Comparison of ENCODE assay signal across 9 cellular contexts in genomic region chr22:39151329-39151975, GRCh38. TPM values are rescaled to one million over a fixed set of nuclear protein-coding genes. Genes with fewer than 3 reads are reported as not detected.
A peak's percentile ranks its signal among the peaks of the same experiment; 100 is the strongest.
DNase-seq lines count a peak whose midpoint lies in the region; ATAC-seq and TF ChIP-seq lines count a peak whose summit lies in the region.
"Had no signal": no experiment of that assay in that cellular context is flagged by ENCODE, and none has a peak within 500 bp of the region (broad histone marks: within the 10 kb centered on the region; RNA-seq: fewer than 3 reads in every experiment).

No MANE protein-coding gene starts in this region.

- peak overlapping the region; percentile 80 for H3K27ac Mint-ChIP-seq in activated naive CD4-positive, alpha-beta T cell treated with anti-CD3 and anti-CD28 coated beads, Interleukin-2, amount 10 ng/mL, durations not matched to agents 7 days and 5 days
- H3K27ac Mint-ChIP-seq in brain (peak overlapping the region in 4 of 5 experiments; percentile 43 to 85 (median 67)), mesothelial cell of epicardium (no peak overlapping the region), type B pancreatic cell (peak overlapping the region; percentile 49)

- H3K4me3 ChIP-seq in MG63 = no peak overlapping the region; the same call in 1 of the 2 replicates

- peak overlapping the region; percentile 70 for H3K4me3 Mint-ChIP-seq in activated naive CD4-positive, alpha-beta T cell treated with anti-CD3 and anti-CD28 coated beads, Interleukin-2, amount 10 ng/mL, durations not matched to agents 7 days and 5 days
- H3K4me3 Mint-ChIP-seq in brain (peak overlapping the region; percentile 68 to 89 (median 75)), mesothelial cell of epicardium (peak overlapping the region; percentile 56), type B pancreatic cell (peak overlapping the region; percentile 79)

- peaks cover 10% of the 10 kb centered on the region for H3K36me3 Mint-ChIP-seq in activated naive CD4-positive, alpha-beta T cell treated with anti-CD3 and anti-CD28 coated beads, Interleukin-2, amount 10 ng/mL, durations not matched to agents 7 days and 5 days
- H3K36me3 Mint-ChIP-seq in brain (no peaks in the 10 kb centered on the region), mesothelial cell of epicardium (no peaks in the 10 kb centered on the region), type B pancreatic cell (no peaks in the 10 kb centered on the region)

- no peak for DNase-seq in activated naive CD4-positive, alpha-beta T cell treated with anti-CD3 and anti-CD28 coated beads, Interleukin-2, amount 10 ng/mL, durations not matched to agents 7 days and 5 days
- DNase-seq in activated naive CD4-positive, alpha-beta T cell treated with Interleukin-2 at 50 U/mL for 16 hours = no peak
- DNase-seq in mesothelial cell of epicardium (ENCODE audit: low spot score in 2 of 2, unreplicated experiment in 2 of 2) (no peak), type B pancreatic cell (ENCODE audit: extremely low spot score, unreplicated experiment) (no peak), MG63 (no peak)
- DNase-seq: DMS 273 treated with DMSO at 0.1 percent for 48 hours had no signal

- no peaks in the 10 kb centered on the region for H3K9me3 ChIP-seq in MG63

- no peak for ATAC-seq in GM18520 (IDR thresholded peaks at IDR 0.05; ENCODE audit: unreplicated experiment)
- ATAC-seq in HG03439 (IDR thresholded peaks at IDR 0.05; ENCODE audit: unreplicated experiment) = no peak

- no peaks in the 10 kb centered on the region for H3K36me3 ChIP-seq in MG63

- H3K27me3 ChIP-seq in MG63 = peaks cover 24% of the 10 kb centered on the region

- CTCF ChIA-PET in activated naive CD4-positive, alpha-beta T cell treated with anti-CD3 and anti-CD28 coated beads, Interleukin-2, amount 10 ng/mL, durations not matched to agents 7 days and 5 days (lab: Charles Lee) = interaction anchor here (0.7 to 2.4 kb wide), 4 partner anchors 19 to 168 kb away, joined by 3 to 7 read pairs (median 4); partner anchors contain the start of gene RPL3

- peaks cover 33% of the 10 kb centered on the region for H3K4me1 Mint-ChIP-seq in activated naive CD4-positive, alpha-beta T cell treated with anti-CD3 and anti-CD28 coated beads, Interleukin-2, amount 10 ng/mL, durations not matched to agents 7 days and 5 days
- H3K4me1 Mint-ChIP-seq in brain = peaks cover 37% of the 10 kb centered on the region
- H3K4me1 Mint-ChIP-seq in mesothelial cell of epicardium = peaks cover 7% of the 10 kb centered on the region
- peaks cover 10% of the 10 kb centered on the region for H3K4me1 Mint-ChIP-seq in type B pancreatic cell (ENCODE audit: unreplicated experiment)

- TF ChIP-seq CTCF in brain (conservative IDR thresholded peaks at IDR 0.05) (no peak), mesothelial cell of epicardium (IDR thresholded peaks at IDR 0.05; ENCODE audit: unreplicated experiment) (no peak), type B pancreatic cell (conservative IDR thresholded peaks at IDR 0.05) (no peak)

- H3K9me3 Mint-ChIP-seq in activated naive CD4-positive, alpha-beta T cell treated with anti-CD3 and anti-CD28 coated beads, Interleukin-2, amount 10 ng/mL, durations not matched to agents 7 days and 5 days = no peaks in the 10 kb centered on the region
- H3K9me3 Mint-ChIP-seq in brain (peaks cover 0 to 3% (median 0%) of the 10 kb centered on the region in 5 experiments), mesothelial cell of epicardium (no peaks in the 10 kb centered on the region), type B pancreatic cell (no peaks in the 10 kb centered on the region)

- H3K27me3 Mint-ChIP-seq in activated naive CD4-positive, alpha-beta T cell treated with anti-CD3 and anti-CD28 coated beads, Interleukin-2, amount 10 ng/mL, durations not matched to agents 7 days and 5 days = peaks cover 38% of the 10 kb centered on the region
- H3K27me3 Mint-ChIP-seq in brain = peaks cover 39% of the 10 kb centered on the region
- peaks cover 28% of the 10 kb centered on the region for H3K27me3 Mint-ChIP-seq in mesothelial cell of epicardium (ENCODE audit: low read depth)
- peaks cover 31% of the 10 kb centered on the region for H3K27me3 Mint-ChIP-seq in type B pancreatic cell

RNA-seq across cellular contexts. Expression of gene CBX7, which starts 1.0 kb away (rescaled TPM):
- 46.8 TPM for polyA plus RNA-seq in brain (ENCODE audit: insufficient read depth, low read depth, low replicate concordance)
- total RNA-seq in mesothelial cell of epicardium (10.7 to 13.2 TPM (median 11.0 TPM) in 3 replicates), type B pancreatic cell (ENCODE audit: low replicate concordance) (4.8 and 5.0 TPM in 2 replicates)
- total RNA-seq in MG63 (2014; rRNA removed; shearing (Covaris generic); ENCODE audit: low replicate concordance) = 7.9 and 13.6 TPM in 2 replicates

RNA-seq across cellular contexts. Expression of gene APOBEC3H, which starts 54.4 kb away (rescaled TPM):
- polyA plus RNA-seq in brain (ENCODE audit: insufficient read depth, low read depth, low replicate concordance) = not detected
- total RNA-seq in mesothelial cell of epicardium (0.49 TPM in 1 of 3 replicates, not detected in the others), type B pancreatic cell (ENCODE audit: low replicate concordance) (0.63 and 1.1 TPM in 2 replicates)
- not detected in 2 replicates for total RNA-seq in MG63 (2014; rRNA removed; shearing (Covaris generic); ENCODE audit: low replicate concordance)
